ENCODE assay signal across 19 cellular contexts in genomic region chr3:9615003-9615628, GRCh38. TPM values are rescaled to one million over a fixed set of nuclear protein-coding genes. Genes with fewer than 3 reads are reported as not detected.
DNase-seq lines count a peak whose midpoint lies in the region; ATAC-seq and TF ChIP-seq lines count a peak whose summit lies in the region.
"Had no signal": no experiment of that assay in that cellular context is flagged by ENCODE, and none has a peak within 500 bp of the region (broad histone marks: within the 10 kb centered on the region; RNA-seq: fewer than 3 reads in every experiment).

No MANE protein-coding gene starts in this region.

- H3K36me3 Mint-ChIP-seq in MCF 10A (ENCODE audit: insufficient read depth, unreplicated experiment), result peaks cover 11% of the 10 kb centered on the region
- H3K36me3 Mint-ChIP-seq: WTC11 had no signal

- intact Hi-C loops in MCF 10A (cut with micrococcal nuclease), result no loop called here
- intact Hi-C loops in breast epithelium (cut with DNase I; ENCODE audit: low total_unique reads), result no loop called here
- intact Hi-C loops in upper lobe of right lung (cut with DNase I), result no loop called here
- intact Hi-C loops in left ventricle myocardium superior (cut with micrococcal nuclease), result no loop called here

- H3K27me3 ChIP-seq in breast epithelium (peaks cover 0 to 4% of the 10 kb centered on the region in 2 donors), upper lobe of right lung (no peaks in the 10 kb centered on the region)
- H3K27me3 ChIP-seq: ascending aorta, right lobe of liver had no signal

- CTCF ChIA-PET in MCF 10A (lab: Yijun Ruan, JAX), result no interaction called here

- no peak for TF ChIP-seq POLR2A in breast epithelium (IDR thresholded peaks at IDR 0.05)

- H3K36me3 ChIP-seq in breast epithelium, result no peaks in the 10 kb centered on the region
- H3K36me3 ChIP-seq in upper lobe of right lung, result no peaks in the 10 kb centered on the region
- H3K36me3 ChIP-seq: ascending aorta, right lobe of liver had no signal

- no peaks in the 10 kb centered on the region for H3K4me1 ChIP-seq in breast epithelium
- H3K4me1 ChIP-seq in upper lobe of right lung, result no peaks in the 10 kb centered on the region
- H3K4me1 ChIP-seq: ascending aorta, right lobe of liver had no signal

- H3K4me3 Mint-ChIP-seq in MCF 10A (ENCODE audit: unreplicated experiment), result no peak overlapping the region
- H3K4me3 Mint-ChIP-seq: activated naive CD8-positive, alpha-beta T cell; WTC11 had no signal

- TF ChIP-seq CTCF in MCF 10A (IDR thresholded peaks at IDR 0.05; ENCODE audit: unreplicated experiment) (no peak), breast epithelium (IDR thresholded peaks at IDR 0.05) (no peak), VCaP (conservative IDR thresholded peaks at IDR 0.05) (no peak), upper lobe of right lung (IDR thresholded peaks at IDR 0.05) (no peak)

- H3K4me3 ChIP-seq in breast epithelium (no peak overlapping the region), upper lobe of right lung (no peak overlapping the region)
- H3K4me3 ChIP-seq: ascending aorta, lung, right lobe of liver had no signal

- POLR2A ChIA-PET in MCF 10A (lab: Yijun Ruan, JAX), result no interaction called here

- H3K27me3 Mint-ChIP-seq in MCF 10A (ENCODE audit: insufficient read depth, unreplicated experiment), result peaks cover 24% of the 10 kb centered on the region

- H3K27ac Mint-ChIP-seq in MCF 10A (ENCODE audit: low read depth, unreplicated experiment), result no peak overlapping the region
- H3K27ac Mint-ChIP-seq: activated naive CD8-positive, alpha-beta T cell; WTC11 had no signal

- peak; percentile 42 for DNase-seq in MCF 10A (ENCODE audit: unreplicated experiment)
- no peak for DNase-seq in breast epithelium (ENCODE audit: low spot score in 2 of 2)
- DNase-seq in NCI-H2107 (lab: John Stamatoyannopoulos, UW), result peak; percentile 12
- DNase-seq in upper lobe of right lung, result no peak
- DNase-seq in left ventricle myocardium superior, result no peak
- DNase-seq: C1 segment of cervical spinal cord; NCI-H1930; right lobe of liver; Right ventricle myocardium superior; stimulated activated CD4-positive, alpha-beta T cell treated with anti-CD3 and anti-CD28 coated beads, Interleukin-4, amount 100 ng/mL, for 4 hours; stimulated activated naive CD4-positive, alpha-beta T cell; T1000 had no signal

- H3K9me3 Mint-ChIP-seq in MCF 10A (ENCODE audit: unreplicated experiment), result peaks cover 11% of the 10 kb centered on the region
- H3K9me3 Mint-ChIP-seq: WTC11 had no signal

- no peak overlapping the region for H3K27ac ChIP-seq in breast epithelium
- H3K27ac ChIP-seq in VCaP, result peak overlapping the region; percentile 78
- H3K27ac ChIP-seq in upper lobe of right lung, result no peak overlapping the region
- H3K27ac ChIP-seq: ascending aorta, right lobe of liver had no signal

- ATAC-seq in upper lobe of right lung (peak; percentile 65), HG03354 (IDR thresholded peaks at IDR 0.05; ENCODE audit: poor library complexity, severe bottlenecking, unreplicated experiment) (no peak), GM18907 (IDR thresholded peaks at IDR 0.05; ENCODE audit: unreplicated experiment) (no peak), left ventricle myocardium superior (no peak)
- ATAC-seq: right lobe of liver, WTC11 had no signal

- BruUV-seq in MCF 10A (replicated peaks; lab: Mats Ljungman, UMichigan), result no TSS peak

- H3K9me3 ChIP-seq in breast epithelium (peaks cover 14 to 15% of the 10 kb centered on the region in 2 donors), upper lobe of right lung (no peaks in the 10 kb centered on the region)
- H3K9me3 ChIP-seq: ascending aorta, right lobe of liver had no signal

- no peaks in the 10 kb centered on the region for H3K4me1 Mint-ChIP-seq in MCF 10A (ENCODE audit: insufficient read depth, unreplicated experiment)
- H3K4me1 Mint-ChIP-seq: WTC11 had no signal

RNA-seq across cellular contexts. Expression of gene MTMR14, which starts 34.2 kb away (rescaled TPM):
- total RNA-seq in MCF 10A (2022) (31.3 and 32.8 TPM in 2 replicates), breast epithelium (10 to 100 TPM; 31.8 to 42.9 (median 37.5) TPM), upper lobe of right lung (49.2 TPM), left ventricle myocardium superior (45.3 TPM)

Comparison
In these comparisons a context has a peak if more than half of its experiments do, and no peak if none do; other contexts are left out.
1. DNase-seq: peak in MCF 10A (single experiment) and NCI-H2107 (single experiment); none in breast epithelium (0 of 2), upper lobe of right lung (single experiment) and left ventricle myocardium superior (single experiment).